29 cellular contexts compared by ENCODE assay signal in the genomic region with DNA sequence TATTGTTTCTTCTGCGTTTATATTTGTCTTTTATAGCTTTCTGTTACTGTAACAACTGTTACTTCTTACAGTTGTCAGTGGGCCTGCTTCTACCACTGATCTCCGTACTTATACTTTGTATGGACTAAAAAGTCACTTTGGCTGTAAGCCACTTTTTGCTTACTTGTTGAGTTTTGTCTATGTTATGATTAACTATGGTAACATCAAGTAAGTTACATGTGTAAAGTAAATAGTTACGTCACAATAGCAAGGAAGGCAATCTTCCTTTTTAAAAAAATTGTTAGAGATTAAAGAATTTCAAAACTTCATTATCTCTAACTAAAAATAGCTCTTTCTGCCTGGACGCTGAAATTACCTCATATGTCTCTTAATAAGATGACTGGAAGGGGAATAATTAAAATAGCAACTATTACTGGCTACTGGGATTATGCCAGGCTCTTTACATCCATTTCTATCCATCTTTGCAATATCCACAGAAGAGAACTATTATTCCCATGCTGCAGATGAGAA. TPM values are rescaled to one million over a fixed set of nuclear protein-coding genes. Genes with fewer than 3 reads are reported as not detected.
DNase-seq lines count a peak whose midpoint lies in the region; ATAC-seq, FAIRE-seq and TF ChIP-seq lines count a peak whose summit lies in the region.
"Had no signal": no experiment of that assay in that cellular context is flagged by ENCODE, and none has a peak within 500 bp of the region (broad histone marks: within the 10 kb centered on the region; RNA-seq: fewer than 3 reads in every experiment).

No MANE protein-coding gene starts in this region.

- H3K4me3 Mint-ChIP-seq in HFFc6 = no peak overlapping the region
- H3K4me3 Mint-ChIP-seq in osteocyte (ENCODE audit: unreplicated experiment) = no peak overlapping the region
- H3K4me3 Mint-ChIP-seq: CD4-positive, alpha-beta memory T cell; GM23338; IgD-negative memory B cell; T-cell had no signal

- H3K27me3 ChIP-seq in bronchial epithelial cell (ENCODE audit: control insufficient read depth, insufficient read depth, low read length) = no peaks in the 10 kb centered on the region

- H3K4me1 Mint-ChIP-seq in HFFc6 (ENCODE audit: low read depth) (peaks cover 26% of the 10 kb centered on the region), osteocyte (ENCODE audit: unreplicated experiment) (peaks cover 18% of the 10 kb centered on the region)

- H3K36me3 ChIP-seq in bronchial epithelial cell (ENCODE audit: control insufficient read depth, insufficient read depth, low read length) = peaks cover 2% of the 10 kb centered on the region

- H3K9me3 Mint-ChIP-seq in HFFc6 (no peaks in the 10 kb centered on the region), osteocyte (ENCODE audit: unreplicated experiment) (no peaks in the 10 kb centered on the region)
- H3K9me3 Mint-ChIP-seq: CD4-positive, alpha-beta memory T cell; GM23338; IgD-negative memory B cell; T-cell had no signal

- no peak for FAIRE-seq in bronchial epithelial cell (lab: Jason Lieb, UNC)
- FAIRE-seq: A549, G401.6 had no signal

- no peak for DNase-seq in HFFc6
- DNase-seq in bronchial epithelial cell (ENCODE audit: low read depth) = peak; percentile 54
- peak; percentile 46 for DNase-seq in fibroblast of peridontal ligament (ENCODE audit: extremely low read depth)
- no peak for DNase-seq in osteocyte (ENCODE audit: extremely low spot score, unreplicated experiment)
- DNase-seq in stimulated activated naive CD8-positive, alpha-beta T cell treated with anti-CD3 and anti-CD28 coated beads, Interleukin-15, Interleukin-2, amounts not matched to agents 100 U/mL and 50 U/mL, for 24 hours = no peak
- no peak for DNase-seq in stimulated activated CD4-positive, alpha-beta T cell treated with anti-CD3 and anti-CD28 coated beads, Interleukin-15, amount 100 ng/mL, for 24 hours
- DNase-seq: C1 segment of cervical spinal cord; CD4-positive, alpha-beta memory T cell; COR-L47; DMS53; Karpas-422; NCI-H1417; NCI-H1694; NCI-H2029 treated with DMSO at 0.1 percent for 48 hours; NCI-H69; SHP77; T-cell had no signal

- no peak overlapping the region for H3K4me3 ChIP-seq in bronchial epithelial cell (ENCODE audit: low read depth, low read length)
- H3K4me3 ChIP-seq: A549, GM23338, HAP-1 had no signal

- ATAC-seq in stimulated activated naive CD8-positive, alpha-beta T cell treated with anti-CD3 and anti-CD28 coated beads, Interleukin-15, Interleukin-2, amounts not matched to agents 100 U/mL and 50 U/mL, for 24 hours = no peak
- ATAC-seq in HG02623 (IDR thresholded peaks at IDR 0.05; ENCODE audit: unreplicated experiment) = no peak
- ATAC-seq: A549, GM23338, Panc1, T-cell had no signal

- no peak for TF ChIP-seq CTCF in HFFc6 (IDR thresholded peaks at IDR 0.05)
- no peak for TF ChIP-seq CTCF in bronchial epithelial cell (IDR thresholded peaks at IDR 0.05; ENCODE audit: insufficient read depth, low read length, severe bottlenecking)
- TF ChIP-seq CTCF in osteocyte (IDR thresholded peaks at IDR 0.05) = no peak

- H3K27ac Mint-ChIP-seq in HFFc6 = peak overlapping the region; percentile 39
- peak overlapping the region; percentile 4 for H3K27ac Mint-ChIP-seq in osteocyte (ENCODE audit: unreplicated experiment)
- H3K27ac Mint-ChIP-seq: GM23338, T-cell had no signal

- peaks cover 41% of the 10 kb centered on the region for H3K36me3 Mint-ChIP-seq in HFFc6 (ENCODE audit: low read depth)
- H3K36me3 Mint-ChIP-seq in osteocyte (ENCODE audit: unreplicated experiment) = peaks cover 18% of the 10 kb centered on the region

- no peaks in the 10 kb centered on the region for H3K27me3 Mint-ChIP-seq in HFFc6 (ENCODE audit: insufficient read depth)
- H3K27me3 Mint-ChIP-seq in osteocyte (ENCODE audit: unreplicated experiment) = no peaks in the 10 kb centered on the region
- H3K27me3 Mint-ChIP-seq: CD4-positive, alpha-beta memory T cell; IgD-negative memory B cell; T-cell had no signal

RNA-seq across cellular contexts. Expression of gene TFB1M, which starts 10.9 kb away (rescaled TPM):
- total RNA-seq in HFFc6 (2021; fragmentation: NEBNext Ultra II Directional; extraction: Animal tissue kit (Norgen Biotek cat#: 25700)) = 10 to 100 TPM; 16.7 to 23.0 (median 21.7) TPM
- total RNA-seq in bronchial epithelial cell (11.6 and 15.1 TPM in 2 replicates), osteocyte (14.1 and 19.1 TPM in 2 replicates)

RNA-seq across cellular contexts. Expression of gene CLDN20, which starts 39.6 kb away (rescaled TPM):
- total RNA-seq in HFFc6 (2021; fragmentation: NEBNext Ultra II Directional; extraction: Animal tissue kit (Norgen Biotek cat#: 25700)) = not detected
- total RNA-seq in bronchial epithelial cell (not detected in 2 replicates), osteocyte (not detected in 2 replicates)
- total RNA-seq: CD4-positive, alpha-beta memory T cell; Daoy; GM23338; MCF 10A; NCI-H460; OCI-LY7; SK-MEL-5; T-cell had no signal

Comparison
In these comparisons a context has a peak if more than half of its experiments do, and no peak if none do; other contexts are left out.
1. DNase-seq: peak in bronchial epithelial cell (single experiment) and fibroblast of peridontal ligament (single experiment); none in HFFc6 (single experiment), osteocyte (single experiment), stimulated activated naive CD8-positive, alpha-beta T cell treated with anti-CD3 and anti-CD28 coated beads, Interleukin-15, Interleukin-2, amounts not matched to agents 100 U/mL and 50 U/mL, for 24 hours (single experiment) and stimulated activated CD4-positive, alpha-beta T cell treated with anti-CD3 and anti-CD28 coated beads, Interleukin-15, amount 100 ng/mL, for 24 hours (single experiment).